In the genomic region with DNA sequence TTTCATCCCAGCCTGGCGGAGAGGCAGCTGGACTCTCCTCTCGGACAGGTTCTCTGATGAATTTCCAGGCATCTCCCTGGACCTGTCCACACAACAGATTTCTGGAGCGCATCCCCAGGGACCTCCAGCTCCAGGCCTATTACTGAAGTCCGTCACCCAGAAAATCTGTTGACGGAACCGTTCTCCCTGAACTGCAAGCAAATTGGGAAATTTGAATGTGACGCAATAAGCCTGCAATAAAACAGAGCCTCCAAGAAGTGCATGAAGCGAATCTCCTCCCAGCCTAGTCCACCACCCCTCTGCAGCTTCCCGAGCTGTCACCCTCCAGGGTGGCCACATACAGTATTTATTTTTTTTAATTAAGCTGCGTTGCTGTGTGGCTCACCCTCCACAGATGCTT, we compare ENCODE assay signal across 1 cellular context.
TF ChIP-seq lines count a peak whose summit lies in the region.

No MANE protein-coding gene starts in this region.

TF ChIP-seq in HEK293, 187 proteins besides CTCF, POLR2A, EP300 and RAD21 (continued from another document):
- peak; percentile 51; the same call in 1 of the 2 replicates for TF ChIP-seq TRIM28 (IDR thresholded peaks at IDR 0.05; ENCODE audit: borderline replicate concordance, low read length)
- TF ChIP-seq, protein P1, sequence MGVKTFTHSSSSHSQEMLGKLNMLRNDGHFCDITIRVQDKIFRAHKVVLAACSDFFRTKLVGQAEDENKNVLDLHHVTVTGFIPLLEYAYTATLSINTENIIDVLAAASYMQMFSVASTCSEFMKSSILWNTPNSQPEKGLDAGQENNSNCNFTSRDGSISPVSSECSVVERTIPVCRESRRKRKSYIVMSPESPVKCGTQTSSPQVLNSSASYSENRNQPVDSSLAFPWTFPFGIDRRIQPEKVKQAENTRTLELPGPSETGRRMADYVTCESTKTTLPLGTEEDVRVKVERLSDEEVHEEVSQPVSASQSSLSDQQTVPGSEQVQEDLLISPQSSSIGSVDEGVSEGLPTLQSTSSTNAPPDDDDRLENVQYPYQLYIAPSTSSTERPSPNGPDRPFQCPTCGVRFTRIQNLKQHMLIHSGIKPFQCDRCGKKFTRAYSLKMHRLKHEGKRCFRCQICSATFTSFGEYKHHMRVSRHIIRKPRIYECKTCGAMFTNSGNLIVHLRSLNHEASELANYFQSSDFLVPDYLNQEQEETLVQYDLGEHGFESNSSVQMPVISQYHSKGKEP (tag by site-specific recombination; IDR thresholded peaks at IDR 0.05) = peak; percentile 22; the same call in 1 of the 2 replicates
